ENCODE assay signal across 8 cellular contexts in genomic region chr17:72030067-72030899, GRCh38.
DNase-seq lines count a peak whose midpoint lies in the region; ATAC-seq and TF ChIP-seq lines count a peak whose summit lies in the region.

No MANE protein-coding gene starts in this region.

- H3K36me3 Mint-ChIP-seq in activated CD8-positive, alpha-beta T cell treated with anti-CD3 and anti-CD28 coated beads, Interleukin-2, amount 10 ng/mL, durations not matched to agents 7 days and 5 days (ENCODE audit: low read depth): no peaks in the 10 kb centered on the region

- H3K27me3 Mint-ChIP-seq in activated CD8-positive, alpha-beta T cell treated with anti-CD3 and anti-CD28 coated beads, Interleukin-2, amount 10 ng/mL, durations not matched to agents 7 days and 5 days (ENCODE audit: low read depth): peaks cover 2% of the 10 kb centered on the region

- peak overlapping the region; percentile 14 for H2AFZ ChIP-seq in neural cell (ENCODE audit: low read depth, low read length)

- no peaks in the 10 kb centered on the region for H3K79me2 ChIP-seq in neural cell (replicated peaks; ENCODE audit: insufficient read depth, low read length)

- TF ChIP-seq CTCF in foreskin keratinocyte (conservative IDR thresholded peaks at IDR 0.05) (peak; percentile 60), neural cell (IDR thresholded peaks at IDR 0.05; ENCODE audit: poor library complexity, severe bottlenecking) (peak; percentile 64)

- peak overlapping the region; percentile 49 for H3K27ac Mint-ChIP-seq in activated CD8-positive, alpha-beta T cell treated with anti-CD3 and anti-CD28 coated beads, Interleukin-2, amount 10 ng/mL, durations not matched to agents 7 days and 5 days

- peak; percentile 16 for TF ChIP-seq EP300 in neural cell (conservative IDR thresholded peaks at IDR 0.05; ENCODE audit: poor library complexity, severe bottlenecking)

- ATAC-seq in GM21825 (IDR thresholded peaks at IDR 0.05; ENCODE audit: unreplicated experiment): peak; percentile 75
- peak; percentile 61 for ATAC-seq in activated CD8-positive, alpha-beta T cell treated with anti-CD3 and anti-CD28 coated beads, Interleukin-2, amount 10 ng/mL, durations not matched to agents 7 days and 5 days
- ATAC-seq in foreskin keratinocyte: peak; percentile 95

- H3F3A ChIP-seq in neural cell (ENCODE audit: insufficient read depth, low read length, poor library complexity, severe bottlenecking): no peaks in the 10 kb centered on the region

- H3K27ac ChIP-seq in foreskin keratinocyte (peak overlapping the region; percentile 41), neural cell (ENCODE audit: low read length) (peak overlapping the region; percentile 15)

- peaks cover 14% of the 10 kb centered on the region for H3K4me1 Mint-ChIP-seq in activated CD8-positive, alpha-beta T cell treated with anti-CD3 and anti-CD28 coated beads, Interleukin-2, amount 10 ng/mL, durations not matched to agents 7 days and 5 days (ENCODE audit: low read depth)

- H3K9me3 Mint-ChIP-seq in activated CD8-positive, alpha-beta T cell treated with anti-CD3 and anti-CD28 coated beads, Interleukin-2, amount 10 ng/mL, durations not matched to agents 7 days and 5 days (ENCODE audit: insufficient read depth): no peaks in the 10 kb centered on the region

- peak overlapping the region; percentile 18 for H3K4me2 ChIP-seq in neural cell (ENCODE audit: low read length)

- DNase-seq in NCI-H82 (lab: John Stamatoyannopoulos, UW): peak; percentile 14
- DNase-seq in NCI-H82 treated with DMSO at 0.1 percent for 48 hours (lab: John Stamatoyannopoulos, UW; ENCODE audit: unreplicated experiment): no peak
- peak; percentile 64 to 69 for DNase-seq in Kasumi-1 (lab: John Stamatoyannopoulos, UW)
- peak; percentile 44 for DNase-seq in activated CD8-positive, alpha-beta T cell treated with anti-CD3 and anti-CD28 coated beads, Interleukin-2, amount 10 ng/mL, durations not matched to agents 7 days and 5 days
- peak; percentile 32 to 52 for DNase-seq in foreskin keratinocyte
- no peak for DNase-seq in middle frontal gyrus (ENCODE audit: extremely low spot score, low spot score)

- TF ChIP-seq RAD21 in neural cell (conservative IDR thresholded peaks at IDR 0.05): peak; percentile 41

- CTCF ChIA-PET in activated CD8-positive, alpha-beta T cell treated with anti-CD3 and anti-CD28 coated beads, Interleukin-2, amount 10 ng/mL, durations not matched to agents 7 days and 5 days (lab: Charles Lee): no interaction called here

- POLR2A ChIA-PET in activated CD8-positive, alpha-beta T cell treated with anti-CD3 and anti-CD28 coated beads, Interleukin-2, amount 10 ng/mL, durations not matched to agents 7 days and 5 days (lab: Charles Lee): no interaction called here

- no peaks in the 10 kb centered on the region for H3K36me3 ChIP-seq in neural cell (ENCODE audit: insufficient read depth, low read length)

- H3K27me3 ChIP-seq in foreskin keratinocyte (no peaks in the 10 kb centered on the region), neural cell (ENCODE audit: insufficient read depth, low read depth, low read length) (no peaks in the 10 kb centered on the region)

- no peaks in the 10 kb centered on the region for H4K20me1 ChIP-seq in neural cell (ENCODE audit: insufficient read depth)

- H3K4me3 Mint-ChIP-seq in activated CD8-positive, alpha-beta T cell treated with anti-CD3 and anti-CD28 coated beads, Interleukin-2, amount 10 ng/mL, durations not matched to agents 7 days and 5 days: peak overlapping the region; percentile 58

- no peaks in the 10 kb centered on the region for H3K4me1 ChIP-seq in foreskin keratinocyte

- peak overlapping the region; percentile 58 for H3K9ac ChIP-seq in neural cell (ENCODE audit: low read length)

- peak overlapping the region; percentile 60 for H3K4me3 ChIP-seq in neural cell (ENCODE audit: low read length)

- no peaks in the 10 kb centered on the region for H3K9me3 ChIP-seq in neural cell (ENCODE audit: low read length)

- H3K9me2 ChIP-seq in neural cell (ENCODE audit: insufficient read depth, low read length): no peaks in the 10 kb centered on the region

TF ChIP-seq in neural cell, 6 proteins besides CTCF, POLR2A, EP300 and RAD21:
- no peak for TF ChIP-seq POLR2AphosphoS5 (IDR thresholded peaks at IDR 0.05)
- TF ChIP-seq TAF1 (IDR thresholded peaks at IDR 0.05; ENCODE audit: low read depth): no peak
- TF ChIP-seq SMC3 (conservative IDR thresholded peaks at IDR 0.05; ENCODE audit: poor library complexity): peak; percentile 58
- no peak for TF ChIP-seq EZH2 (IDR thresholded peaks at IDR 0.05; ENCODE audit: borderline replicate concordance, insufficient read depth, low read length, poor library complexity, severe bottlenecking)
- TF ChIP-seq MXI1 (conservative IDR thresholded peaks at IDR 0.05; ENCODE audit: poor library complexity, severe bottlenecking): no peak
- TF ChIP-seq, protein P1, sequence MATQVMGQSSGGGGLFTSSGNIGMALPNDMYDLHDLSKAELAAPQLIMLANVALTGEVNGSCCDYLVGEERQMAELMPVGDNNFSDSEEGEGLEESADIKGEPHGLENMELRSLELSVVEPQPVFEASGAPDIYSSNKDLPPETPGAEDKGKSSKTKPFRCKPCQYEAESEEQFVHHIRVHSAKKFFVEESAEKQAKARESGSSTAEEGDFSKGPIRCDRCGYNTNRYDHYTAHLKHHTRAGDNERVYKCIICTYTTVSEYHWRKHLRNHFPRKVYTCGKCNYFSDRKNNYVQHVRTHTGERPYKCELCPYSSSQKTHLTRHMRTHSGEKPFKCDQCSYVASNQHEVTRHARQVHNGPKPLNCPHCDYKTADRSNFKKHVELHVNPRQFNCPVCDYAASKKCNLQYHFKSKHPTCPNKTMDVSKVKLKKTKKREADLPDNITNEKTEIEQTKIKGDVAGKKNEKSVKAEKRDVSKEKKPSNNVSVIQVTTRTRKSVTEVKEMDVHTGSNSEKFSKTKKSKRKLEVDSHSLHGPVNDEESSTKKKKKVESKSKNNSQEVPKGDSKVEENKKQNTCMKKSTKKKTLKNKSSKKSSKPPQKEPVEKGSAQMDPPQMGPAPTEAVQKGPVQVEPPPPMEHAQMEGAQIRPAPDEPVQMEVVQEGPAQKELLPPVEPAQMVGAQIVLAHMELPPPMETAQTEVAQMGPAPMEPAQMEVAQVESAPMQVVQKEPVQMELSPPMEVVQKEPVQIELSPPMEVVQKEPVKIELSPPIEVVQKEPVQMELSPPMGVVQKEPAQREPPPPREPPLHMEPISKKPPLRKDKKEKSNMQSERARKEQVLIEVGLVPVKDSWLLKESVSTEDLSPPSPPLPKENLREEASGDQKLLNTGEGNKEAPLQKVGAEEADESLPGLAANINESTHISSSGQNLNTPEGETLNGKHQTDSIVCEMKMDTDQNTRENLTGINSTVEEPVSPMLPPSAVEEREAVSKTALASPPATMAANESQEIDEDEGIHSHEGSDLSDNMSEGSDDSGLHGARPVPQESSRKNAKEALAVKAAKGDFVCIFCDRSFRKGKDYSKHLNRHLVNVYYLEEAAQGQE (IDR thresholded peaks at IDR 0.05; ENCODE audit: borderline replicate concordance): no peak

Comparison
In these comparisons a context has a peak if more than half of its experiments do, and no peak if none do; other contexts are left out.
1. DNase-seq: peak in NCI-H82 (single experiment), Kasumi-1 (2 of 2), activated CD8-positive, alpha-beta T cell treated with anti-CD3 and anti-CD28 coated beads, Interleukin-2, amount 10 ng/mL, durations not matched to agents 7 days and 5 days (single experiment) and foreskin keratinocyte (2 of 2); none in NCI-H82 treated with DMSO at 0.1 percent for 48 hours (single experiment) and middle frontal gyrus (single experiment).
2. Peak in every context shown above with its lines, with median percentiles within 50 percentile points of each other: ATAC-seq.